Comparison of ENCODE assay signal across 24 cellular contexts in genomic region chr3:15506571-15506970, GRCh38.
"Had no signal": no experiment of that assay in that cellular context is flagged by ENCODE, and none has a peak within 500 bp of the region (broad histone marks: within the 10 kb centered on the region; RNA-seq: fewer than 3 reads in every experiment).

No MANE protein-coding gene starts in this region.

- H3K4me3 Mint-ChIP-seq: stimulated activated effector memory CD8-positive, alpha-beta T cell treated with anti-CD3 and anti-CD28 coated beads, Interleukin-12 subunit alpha, Interleukin-12 subunit beta, amount 100 ng/mL, for 72 hours; stimulated activated memory B cell treated with anti-CD40 and anti-IgM and Interleukin-4, amounts not matched to agents 10 μg/mL and 1 μg/mL and 100 μg/mL, for 72 hours; stimulated activated naive B cell treated with anti-CD40 and anti-IgM and Interleukin-4, amounts not matched to agents 10 μg/mL and 1 μg/mL and 100 μg/mL, for 72 hours; stimulated activated naive CD8-positive, alpha-beta T cell treated with anti-CD3 and anti-CD28 coated beads, Interleukin-15, amount 100 ng/mL, for 72 hours; stimulated activated naive CD8-positive, alpha-beta T cell treated with anti-CD3 and anti-CD28 coated beads, Interleukin-15, Interleukin-2, amounts not matched to agents 100 ng/mL and 50 ng/mL, for 24 hours; type B pancreatic cell had no signal

- H3K4me1 Mint-ChIP-seq: stimulated activated naive B cell treated with anti-CD40 and anti-IgM and Interleukin-4, amounts not matched to agents 10 μg/mL and 1 μg/mL and 100 μg/mL, for 72 hours had no signal

- H3K27me3 Mint-ChIP-seq: stimulated activated naive B cell treated with anti-CD40 and anti-IgM and Interleukin-4, amounts not matched to agents 10 μg/mL and 1 μg/mL and 100 μg/mL, for 72 hours; stimulated activated naive CD8-positive, alpha-beta T cell treated with anti-CD3 and anti-CD28 coated beads, Interleukin-15, Interleukin-2, amounts not matched to agents 100 ng/mL and 50 ng/mL, for 24 hours; type B pancreatic cell had no signal

- H3K36me3 Mint-ChIP-seq: stimulated activated effector memory CD8-positive, alpha-beta T cell treated with anti-CD3 and anti-CD28 coated beads, Interleukin-12 subunit alpha, Interleukin-12 subunit beta, amount 100 ng/mL, for 72 hours; stimulated activated memory B cell treated with anti-CD40 and anti-IgM and Interleukin-4, amounts not matched to agents 10 μg/mL and 1 μg/mL and 100 μg/mL, for 72 hours; type B pancreatic cell had no signal

- H3K9me3 Mint-ChIP-seq: stimulated activated effector memory CD8-positive, alpha-beta T cell treated with anti-CD3 and anti-CD28 coated beads, Interleukin-12 subunit alpha, Interleukin-12 subunit beta, amount 100 ng/mL, for 72 hours; stimulated activated memory B cell treated with anti-CD40 and anti-IgM and Interleukin-4, amounts not matched to agents 10 μg/mL and 1 μg/mL and 100 μg/mL, for 72 hours; stimulated activated naive B cell treated with anti-CD40 and anti-IgM and Interleukin-4, amounts not matched to agents 10 μg/mL and 1 μg/mL and 100 μg/mL, for 72 hours; stimulated activated naive CD8-positive, alpha-beta T cell treated with anti-CD3 and anti-CD28 coated beads, Interleukin-15, amount 100 ng/mL, for 72 hours; stimulated activated naive CD8-positive, alpha-beta T cell treated with anti-CD3 and anti-CD28 coated beads, Interleukin-15, Interleukin-2, amounts not matched to agents 100 ng/mL and 50 ng/mL, for 24 hours; type B pancreatic cell had no signal

- H3K27ac Mint-ChIP-seq: stimulated activated effector memory CD8-positive, alpha-beta T cell treated with anti-CD3 and anti-CD28 coated beads, Interleukin-12 subunit alpha, Interleukin-12 subunit beta, amount 100 ng/mL, for 72 hours; stimulated activated memory B cell treated with anti-CD40 and anti-IgM and Interleukin-4, amounts not matched to agents 10 μg/mL and 1 μg/mL and 100 μg/mL, for 72 hours; stimulated activated naive B cell treated with anti-CD40 and anti-IgM and Interleukin-4, amounts not matched to agents 10 μg/mL and 1 μg/mL and 100 μg/mL, for 72 hours; stimulated activated naive CD8-positive, alpha-beta T cell treated with anti-CD3 and anti-CD28 coated beads, Interleukin-15, amount 100 ng/mL, for 72 hours; stimulated activated naive CD8-positive, alpha-beta T cell treated with anti-CD3 and anti-CD28 coated beads, Interleukin-15, Interleukin-2, amounts not matched to agents 100 ng/mL and 50 ng/mL, for 24 hours; type B pancreatic cell had no signal

- DNase-seq: stimulated activated CD4-positive, alpha-beta T cell treated with anti-CD3 and anti-CD28 coated beads, Interleukin-2, amount 100 ng/mL, for 48 hours; stimulated activated CD4-positive, alpha-beta T cell treated with anti-CD3 and anti-CD28 coated beads, Interleukin-4, amount 100 ng/mL, for 1 hour; stimulated activated CD4-positive, alpha-beta T cell treated with anti-CD3 and anti-CD28 coated beads, Interleukin-4, amount 100 ng/mL, for 24 hours; stimulated activated CD4-positive, alpha-beta T cell treated with anti-CD3 and anti-CD28 coated beads, Interleukin-4, amount 100 ng/mL, for 4 hours; stimulated activated CD8-positive, alpha-beta memory T cell treated with anti-CD3 and anti-CD28 coated beads, Interleukin-4, amount 100 ng/mL, for 48 hours; stimulated activated naive B cell treated with anti-CD40 and anti-IgM and Interleukin-4, amounts not matched to agents 10 μg/mL and 1 μg/mL and 100 μg/mL, for 72 hours; stimulated activated naive CD4-positive, alpha-beta T cell; stimulated activated naive CD4-positive, alpha-beta T cell treated with Interleukin-2 at 50 U/mL for 16 hours; stimulated activated naive CD8-positive, alpha-beta T cell treated with anti-CD3 and anti-CD28 coated beads, Interleukin-15, Interleukin-2, amounts not matched to agents 100 U/mL and 50 U/mL, for 24 hours; stomach; substantia nigra; testis; thyroid gland; tibial artery; transverse colon; trophoblast cell; upper lobe of left lung; upper lobe of right lung; uterus had no signal
